ENCODE assay signal across 9 cellular contexts in the genomic region with DNA sequence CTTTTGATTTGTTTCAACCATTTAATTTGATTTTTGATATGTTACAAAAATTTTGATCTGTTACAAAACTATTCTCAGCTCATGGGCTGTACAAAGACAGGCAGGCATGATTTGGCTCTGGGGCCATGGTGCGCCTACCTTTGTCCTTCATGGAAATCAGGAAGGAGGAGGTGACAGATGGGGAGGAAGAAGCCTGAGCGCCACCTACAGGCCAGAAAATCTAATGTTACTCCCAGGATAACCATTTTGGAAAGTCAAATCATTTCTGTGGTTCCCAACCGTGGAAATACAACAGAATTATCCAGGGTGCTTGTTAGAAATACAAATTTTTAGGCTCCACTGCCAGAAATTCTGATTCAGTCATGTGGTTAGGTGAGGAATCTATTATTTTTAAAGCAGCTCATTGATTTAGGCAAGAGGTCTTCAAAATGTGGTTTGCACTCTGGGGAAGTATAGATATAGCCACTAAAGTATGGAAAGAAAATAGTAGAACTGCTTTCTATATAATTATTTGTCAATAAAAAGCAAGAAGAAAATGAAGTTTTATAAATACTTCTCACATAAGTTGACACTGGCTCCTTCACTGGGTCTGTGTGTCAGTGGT.
A peak's percentile ranks its signal among the peaks of the same experiment; 100 is the strongest.
DNase-seq lines count a peak whose midpoint lies in the region; ATAC-seq and TF ChIP-seq lines count a peak whose summit lies in the region.
"Had no signal": no experiment of that assay in that cellular context is flagged by ENCODE, and none has a peak within 500 bp of the region (broad histone marks: within the 10 kb centered on the region; RNA-seq: fewer than 3 reads in every experiment).

No MANE protein-coding gene starts in this region.

- H3K9me3 Mint-ChIP-seq in natural killer cell = no peaks in the 10 kb centered on the region
- H3K9me3 Mint-ChIP-seq: central memory CD8-positive, alpha-beta T cell had no signal

- peaks cover 5 to 47% of the 10 kb centered on the region in 2 donors for H3K27me3 Mint-ChIP-seq in natural killer cell (ENCODE audit: low read depth in 2 of 2)

- WGBS in right lobe of liver (ENCODE audit: insufficient coverage, low coverage, low lambda C conversion rate, missing lambda C conversion rate) = 53% methylated on average over 3 of the region's 3 CpGs

- H3K4me3 Mint-ChIP-seq in natural killer cell = no peak overlapping the region
- H3K4me3 Mint-ChIP-seq: central memory CD8-positive, alpha-beta T cell had no signal

- no peak for TF ChIP-seq POLR2A in right lobe of liver (IDR thresholded peaks at IDR 0.05)

- intact Hi-C loops in cardiac septum (cut with DNase I) (loop anchor here (5.0 kb wide), 1 partner anchor 145 kb away; no protein-coding TSS in a partner anchor), right lobe of liver (cut with DNase I) (loop anchor here (5.0 kb wide), 1 partner anchor 140 kb away; no protein-coding TSS in a partner anchor), natural killer cell (cut with micrococcal nuclease) (no loop called here)

- no peaks in the 10 kb centered on the region for H3K36me3 Mint-ChIP-seq in natural killer cell

- DNase-seq in cardiac muscle cell (ENCODE audit: low read depth in 1 of 2, low spot score in 1 of 2) (peak; percentile 32 to 54), cardiac septum (ENCODE audit: low spot score) (no peak), LHCN-M2 (ENCODE audit: low read depth) (peak; percentile 34), right lobe of liver (peak in 1 of 3 donors; percentile 45), natural killer cell (no peak), NOMO-1 treated with dmso at 0.1 percent for 144 hours (lab: John Stamatoyannopoulos, UW; ENCODE audit: unreplicated experiment) (no peak)

- no peak overlapping the region for H3K27ac Mint-ChIP-seq in natural killer cell

- H3K4me1 ChIP-seq in cardiac muscle cell (ENCODE audit: low read depth) = peaks cover 3% of the 10 kb centered on the region
- H3K4me1 ChIP-seq in right lobe of liver = no peaks in the 10 kb centered on the region

- no peaks in the 10 kb centered on the region for H3K4me1 Mint-ChIP-seq in natural killer cell
- H3K4me1 Mint-ChIP-seq: central memory CD8-positive, alpha-beta T cell had no signal

- ATAC-seq in right lobe of liver (peak in 3 of 4 donors; percentile 37 to 66 (median 64)), natural killer cell (no peak), GM19035 (IDR thresholded peaks at IDR 0.05; ENCODE audit: unreplicated experiment) (no peak)

- H3K36me3 ChIP-seq in cardiac muscle cell (no peaks in the 10 kb centered on the region), right lobe of liver (no peaks in the 10 kb centered on the region)

- H3K4me3 ChIP-seq in cardiac muscle cell (no peak overlapping the region), WI38 (ENCODE audit: low read depth, low read length) (no peak overlapping the region), right lobe of liver (no peak overlapping the region)

- H3K27ac ChIP-seq in cardiac muscle cell = no peak overlapping the region
- no peak overlapping the region for H3K27ac ChIP-seq in right lobe of liver

- H3K9me3 ChIP-seq in cardiac muscle cell (ENCODE audit: low read depth) (no peaks in the 10 kb centered on the region), right lobe of liver (no peaks in the 10 kb centered on the region)

- H3K27me3 ChIP-seq in cardiac muscle cell (no peaks in the 10 kb centered on the region), right lobe of liver (no peaks in the 10 kb centered on the region)

- TF ChIP-seq CTCF in cardiac muscle cell (IDR thresholded peaks at IDR 0.05; ENCODE audit: low read depth, low read length) (peak; percentile 62), WI38 (IDR thresholded peaks at IDR 0.05; ENCODE audit: low read depth, low read length) (0 out of 2 replicates have a peak, but pooled peaks have one; percentile 47), right lobe of liver (IDR thresholded peaks at IDR 0.05) (peak; percentile 15 to 47 (median 30)), natural killer cell (IDR thresholded peaks at IDR 0.05) (no peak)

Comparison
In these comparisons a context has a peak if more than half of its experiments do, and no peak if none do; other contexts are left out.
1. DNase-seq: peak in cardiac muscle cell (2 of 2) and LHCN-M2 (single experiment); none in cardiac septum (single experiment), natural killer cell (single experiment) and NOMO-1 treated with dmso at 0.1 percent for 144 hours (single experiment).
2. ATAC-seq: peak in right lobe of liver (3 of 4); none in natural killer cell (0 of 3) and GM19035 (single experiment).